11 cellular contexts compared by ENCODE assay signal in the genomic region with DNA sequence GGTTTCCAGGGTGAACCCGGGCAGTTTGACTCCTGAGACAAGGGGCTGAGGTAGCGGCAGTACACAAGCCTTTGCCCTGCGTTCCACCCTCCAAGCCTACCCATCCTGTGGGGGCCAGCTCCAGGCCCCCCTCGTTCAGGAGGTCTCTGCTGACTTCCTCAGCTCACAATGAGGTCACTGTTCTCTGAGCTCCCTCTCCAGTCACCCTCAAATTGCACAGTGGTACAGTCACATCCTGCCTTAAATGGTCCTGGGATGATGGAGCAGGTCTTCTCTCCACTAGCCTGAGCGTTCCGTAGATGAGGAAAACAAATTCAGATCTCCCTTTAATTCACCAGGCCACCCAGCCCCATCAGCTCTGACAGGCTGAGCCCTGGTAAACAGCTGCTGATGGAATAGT.
DNase-seq lines count a peak whose midpoint lies in the region; ATAC-seq and TF ChIP-seq lines count a peak whose summit lies in the region.
"Had no signal": no experiment of that assay in that cellular context is flagged by ENCODE, and none has a peak within 500 bp of the region (broad histone marks: within the 10 kb centered on the region; RNA-seq: fewer than 3 reads in every experiment).

No MANE protein-coding gene starts in this region.

- TF ChIP-seq CTCF in AG04450 (IDR thresholded peaks at IDR 0.05; ENCODE audit: low read depth, low read length) = no peak
- no peak for TF ChIP-seq CTCF in gastroesophageal sphincter (IDR thresholded peaks at IDR 0.05)
- TF ChIP-seq CTCF in GM10266 (IDR thresholded peaks at IDR 0.05; ENCODE audit: control insufficient read depth, insufficient read depth, low read depth, missing control alignments) = no peak

- no peaks in the 10 kb centered on the region for H3K27me3 ChIP-seq in AG04450 (ENCODE audit: control insufficient read depth, insufficient read depth, low read length)
- H3K27me3 ChIP-seq in GM23248 (replicated peaks; ENCODE audit: insufficient read depth) = no peaks in the 10 kb centered on the region
- H3K27me3 ChIP-seq in gastroesophageal sphincter = no peaks in the 10 kb centered on the region

- H4K20me1 ChIP-seq in GM23248 (ENCODE audit: insufficient read depth) = no peaks in the 10 kb centered on the region

- POLR2A ChIA-PET in AG04450 (lab: Yijun Ruan, JAX) = interaction anchor here (1.4 kb wide), 1 partner anchor 16 kb away, joined by 3 read pairs; no protein-coding TSS in a partner anchor

- no peak overlapping the region for H3K4me3 ChIP-seq in AG04450 (ENCODE audit: low read depth, low read length)
- no peak overlapping the region for H3K4me3 ChIP-seq in GM23248
- H3K4me3 ChIP-seq in gastroesophageal sphincter = no peak overlapping the region

- H3K27ac ChIP-seq in AG04450 (ENCODE audit: low read depth, low read length) = peak overlapping the region; percentile 49
- H3K27ac ChIP-seq in GM23248 = no peak overlapping the region
- peak overlapping the region in 1 of 4 donors; percentile 6 for H3K27ac ChIP-seq in gastroesophageal sphincter

- DNase-seq in AG04450 (ENCODE audit: low read depth, low spot score) = no peak
- DNase-seq in GM23248 = peak; percentile 86
- DNase-seq in T1000 (lab: John Stamatoyannopoulos, UW) = peak; percentile 17
- DNase-seq in HuH-7 (ENCODE audit: low spot score) = no peak
- no peak for DNase-seq in iPS-NIHi7 (ENCODE audit: extremely low spot score)
- DNase-seq in GM10266 (ENCODE audit: extremely low spot score) = no peak
- DNase-seq: kidney, NCI-H1092 treated with DMSO at 0.1 percent for 48 hours, NCI-H526 treated with DMSO at 0.1 percent for 48 hours had no signal

- H3K36me3 ChIP-seq in GM23248 (ENCODE audit: low read depth) = no peaks in the 10 kb centered on the region
- no peaks in the 10 kb centered on the region for H3K36me3 ChIP-seq in gastroesophageal sphincter

- WGBS in GM23248 (ENCODE audit: low coverage in 1 of 2, low lambda C conversion rate in 2 of 2, missing lambda C conversion rate in 2 of 2), 2 experiments = 50 to 52% methylated on average over 6 of the region's 6 CpGs
- WGBS in gastroesophageal sphincter (ENCODE audit: low coverage in 1 of 2), 2 donors = 50% methylated on average over 1 of the region's 6 CpGs; no CpG with 5 or more reads in 1 of the 2 donors

- H3K4me1 ChIP-seq in GM23248 (ENCODE audit: insufficient read depth) (peaks cover 22% of the 10 kb centered on the region), gastroesophageal sphincter (peaks cover 0 to 56% (median 7%) of the 10 kb centered on the region in 3 donors)

- TF ChIP-seq POLR2A in gastroesophageal sphincter (IDR thresholded peaks at IDR 0.05) = no peak

- H3K9ac ChIP-seq in GM23248 = no peak overlapping the region

- in situ Hi-C loops in GM23248 (cut with MboI) = no loop called here

- no peaks in the 10 kb centered on the region for H3K9me2 ChIP-seq in GM23248 (ENCODE audit: insufficient read depth)

- peaks cover 8% of the 10 kb centered on the region; the same call in 1 of the 2 replicates for H3F3A ChIP-seq in GM23248 (ENCODE audit: insufficient read depth)

- H3K9me3 ChIP-seq in AG04450 (ENCODE audit: control insufficient read depth, insufficient read depth, low read length) (no peaks in the 10 kb centered on the region), GM23248 (ENCODE audit: low read depth) (no peaks in the 10 kb centered on the region), gastroesophageal sphincter (no peaks in the 10 kb centered on the region)

- no peaks in the 10 kb centered on the region for H3K79me2 ChIP-seq in GM23248 (ENCODE audit: insufficient read depth)

- no peak overlapping the region for H3K4me2 ChIP-seq in GM23248 (ENCODE audit: unreplicated experiment)

- no peak overlapping the region for H2AFZ ChIP-seq in GM23248

- ATAC-seq in gastroesophageal sphincter (peak; percentile 48), HG03439 (IDR thresholded peaks at IDR 0.05; ENCODE audit: unreplicated experiment) (no peak)

- no peak for TF ChIP-seq EP300 in gastroesophageal sphincter (IDR thresholded peaks at IDR 0.05)

- CTCF ChIA-PET in AG04450 (lab: Charles Lee) = interaction anchor here (1.2 to 2.2 kb wide), 3 partner anchors 13 to 52 kb away, joined by 3 to 7 read pairs (median 4); no protein-coding TSS in a partner anchor

Comparison
In these comparisons a context has a peak if more than half of its experiments do, and no peak if none do; other contexts are left out.
1. DNase-seq: peak in GM23248 (single experiment) and T1000 (single experiment); none in AG04450 (single experiment), HuH-7 (single experiment), iPS-NIHi7 (single experiment) and GM10266 (single experiment).